9 cellular contexts compared by ENCODE assay signal in genomic region chr15:59299919-59300617, GRCh38.
DNase-seq lines count a peak whose midpoint lies in the region; FAIRE-seq and TF ChIP-seq lines count a peak whose summit lies in the region.
"Had no signal": no experiment of that assay in that cellular context is flagged by ENCODE, and none has a peak within 500 bp of the region (broad histone marks: within the 10 kb centered on the region; RNA-seq: fewer than 3 reads in every experiment).

No MANE protein-coding gene starts in this region.

- H3K27me3 ChIP-seq in GM06990 (replicated peaks; ENCODE audit: control insufficient read depth, insufficient read depth, low read length) (no peaks in the 10 kb centered on the region), neutrophil (peaks cover 36% of the 10 kb centered on the region)
- H3K27me3 ChIP-seq: cardiac muscle cell had no signal

- FAIRE-seq in D721Med (lab: Jason Lieb, UNC), result no peak

- no peaks in the 10 kb centered on the region for H3K9me3 Mint-ChIP-seq in endothelial cell (ENCODE audit: unreplicated experiment)

- no peak overlapping the region for H3K4me3 Mint-ChIP-seq in endothelial cell (ENCODE audit: unreplicated experiment)

- peaks cover 2% of the 10 kb centered on the region for H3K36me3 ChIP-seq in GM06990 (ENCODE audit: control insufficient read depth, insufficient read depth, low read length)
- H3K36me3 ChIP-seq in neutrophil, result no peaks in the 10 kb centered on the region
- H3K36me3 ChIP-seq: cardiac muscle cell had no signal

- peak overlapping the region; percentile 76 for H3K27ac Mint-ChIP-seq in endothelial cell (ENCODE audit: unreplicated experiment)

- H3K36me3 Mint-ChIP-seq in endothelial cell (ENCODE audit: low read depth, unreplicated experiment), result peaks cover 2% of the 10 kb centered on the region

- no peak for TF ChIP-seq CTCF in GM06990 (IDR thresholded peaks at IDR 0.05; ENCODE audit: insufficient read depth, low read length, poor library complexity, severe bottlenecking)
- TF ChIP-seq CTCF in HFF-Myc (IDR thresholded peaks at IDR 0.05; ENCODE audit: low read depth, low read length, missing control alignments), result no peak
- no peak for TF ChIP-seq CTCF in endothelial cell (IDR thresholded peaks at IDR 0.05; ENCODE audit: unreplicated experiment)
- peak; percentile 25 for TF ChIP-seq CTCF in neutrophil (IDR thresholded peaks at IDR 0.05)
- TF ChIP-seq CTCF in D721Med (IDR thresholded peaks at IDR 0.05; ENCODE audit: insufficient read depth, missing control alignments), result no peak

- H3K4me1 ChIP-seq in neutrophil (ENCODE audit: control insufficient read depth in 1 of 2, insufficient read depth in 1 of 2, low read depth in 1 of 2, low read length in 1 of 2), result peaks cover 61 to 64% of the 10 kb centered on the region in 2 experiments

- H3K4me3 ChIP-seq in GM06990 (replicated peaks; ENCODE audit: low read depth, low read length) (peak overlapping the region; percentile 38), HFF-Myc (replicated peaks; ENCODE audit: low read depth, low read length) (no peak overlapping the region), neutrophil (ENCODE audit: low read depth in 1 of 2, low read length in 1 of 2) (peak overlapping the region; percentile 32 to 33)
- H3K4me3 ChIP-seq: cardiac muscle cell had no signal

- H3K27ac ChIP-seq in neutrophil (peak overlapping the region; percentile 78), temporal lobe (ENCODE audit: low read depth, low read length) (peak overlapping the region; percentile 7)
- H3K27ac ChIP-seq: cardiac muscle cell had no signal

- no peaks in the 10 kb centered on the region for H3K9me3 ChIP-seq in neutrophil

- DNase-seq in GM06990 (ENCODE audit: extremely low read depth, insufficient read length) (peak; percentile 77), HFF-Myc (ENCODE audit: extremely low read depth, low read depth) (peak; percentile 95), NCI-H2029 (lab: John Stamatoyannopoulos, UW) (peak; percentile 68), endothelial cell (ENCODE audit: low spot score) (no peak), D721Med (ENCODE audit: insufficient read length, low spot score) (no peak)
- peak; percentile 25 to 33 for DNase-seq in activated CD8-positive, alpha-beta memory T cell treated with anti-CD3 and anti-CD28 coated beads for 1 hour (ENCODE audit: extremely low read depth in 1 of 2, low read depth in 1 of 2)

- peaks cover 5% of the 10 kb centered on the region for H3K27me3 Mint-ChIP-seq in endothelial cell (ENCODE audit: unreplicated experiment)

- H3K4me1 Mint-ChIP-seq in endothelial cell (ENCODE audit: unreplicated experiment), result peaks cover 28% of the 10 kb centered on the region

Comparison
In these comparisons a context has a peak if more than half of its experiments do, and no peak if none do; other contexts are left out.
1. DNase-seq: peak in GM06990 (single experiment), HFF-Myc (single experiment), NCI-H2029 (single experiment) and activated CD8-positive, alpha-beta memory T cell treated with anti-CD3 and anti-CD28 coated beads for 1 hour (2 of 2); none in endothelial cell (single experiment) and D721Med (single experiment).